17 cellular contexts compared by ENCODE assay signal in the genomic region with DNA sequence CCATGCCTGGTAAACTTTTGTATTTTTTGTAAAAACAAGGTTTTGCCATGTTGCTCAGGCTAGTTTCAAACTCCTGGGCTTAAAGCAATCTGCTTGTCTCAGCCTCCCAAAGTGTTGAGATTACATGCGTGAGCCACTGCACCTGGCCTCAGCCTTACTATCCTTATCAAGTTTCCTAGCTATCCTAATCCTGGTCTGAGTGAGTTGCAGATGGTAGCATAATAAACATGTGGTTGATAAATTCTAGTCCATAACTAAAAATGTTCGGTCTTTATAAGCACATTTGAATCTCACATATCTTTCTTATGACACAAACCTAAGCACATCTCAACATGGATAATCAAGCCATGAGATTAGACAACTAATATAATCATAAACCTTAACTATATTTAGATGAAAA.
"Had no signal": no experiment of that assay in that cellular context is flagged by ENCODE, and none has a peak within 500 bp of the region (broad histone marks: within the 10 kb centered on the region; RNA-seq: fewer than 3 reads in every experiment).

No MANE protein-coding gene starts in this region.

- H3K27ac ChIP-seq: RWPE1 had no signal

- DNase-seq: Karpas-422, KG1, MG63, NCI-H1092, NCI-H1105 treated with DMSO at 0.1 percent for 48 hours, NCI-H1417 treated with DMSO at 0.1 percent for 48 hours, NCI-H146, NCI-H1694 treated with DMSO at 0.1 percent for 48 hours, NCI-H1930, NCI-H2081, NCI-H2107, NCI-H2227 treated with DMSO at 0.1 percent for 48 hours, NCI-H526, SHP77, SK-N-SH, SW 1271 had no signal

- H3K27me3 ChIP-seq: MG63 had no signal

- H3K9ac ChIP-seq: SK-N-SH had no signal

- H3K4me3 ChIP-seq: MG63 had no signal

- H3K9me3 ChIP-seq: MG63, SK-N-SH had no signal
